Comparison of ENCODE assay signal across 8 cellular contexts in the genomic region with DNA sequence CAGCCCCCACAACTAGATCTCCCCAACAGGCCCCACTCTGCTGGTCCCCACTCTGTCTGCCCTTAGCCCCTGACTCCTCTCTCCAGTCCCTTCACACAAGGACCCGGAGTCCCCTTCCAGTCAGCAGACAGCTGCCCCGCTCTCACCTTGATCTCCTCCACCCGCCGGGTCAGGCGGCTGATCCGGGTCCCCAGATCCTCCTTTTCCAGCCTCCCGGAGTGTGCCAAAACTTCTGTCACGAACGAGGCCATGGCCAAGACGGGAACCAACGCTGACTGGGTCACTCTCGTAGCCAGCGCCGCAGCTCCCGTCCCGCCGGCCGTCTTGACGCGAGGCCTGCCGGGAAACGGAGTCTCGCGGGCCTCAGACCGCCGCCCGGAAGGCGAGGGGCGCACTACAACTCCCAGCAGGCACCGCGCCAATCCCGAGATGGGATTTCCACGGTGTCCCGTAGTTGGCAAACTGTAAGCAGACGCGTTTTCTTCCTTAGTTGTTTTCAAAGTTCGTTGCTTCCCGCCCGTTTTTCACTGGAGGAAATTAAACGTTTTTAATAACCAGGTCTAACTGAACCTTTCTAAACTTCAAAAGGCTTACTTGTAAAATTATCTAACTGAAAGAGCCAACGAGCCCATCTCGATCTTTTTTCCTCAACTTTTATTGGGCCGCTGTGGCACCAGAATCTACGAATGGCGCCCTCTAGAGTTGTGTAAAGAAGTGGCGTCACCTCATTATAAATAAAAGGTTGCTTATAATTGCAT. TPM values are rescaled to one million over a fixed set of nuclear protein-coding genes. Genes with fewer than 3 reads are reported as not detected.
DNase-seq lines count a peak whose midpoint lies in the region; ATAC-seq and TF ChIP-seq lines count a peak whose summit lies in the region.

A gene with protein sequence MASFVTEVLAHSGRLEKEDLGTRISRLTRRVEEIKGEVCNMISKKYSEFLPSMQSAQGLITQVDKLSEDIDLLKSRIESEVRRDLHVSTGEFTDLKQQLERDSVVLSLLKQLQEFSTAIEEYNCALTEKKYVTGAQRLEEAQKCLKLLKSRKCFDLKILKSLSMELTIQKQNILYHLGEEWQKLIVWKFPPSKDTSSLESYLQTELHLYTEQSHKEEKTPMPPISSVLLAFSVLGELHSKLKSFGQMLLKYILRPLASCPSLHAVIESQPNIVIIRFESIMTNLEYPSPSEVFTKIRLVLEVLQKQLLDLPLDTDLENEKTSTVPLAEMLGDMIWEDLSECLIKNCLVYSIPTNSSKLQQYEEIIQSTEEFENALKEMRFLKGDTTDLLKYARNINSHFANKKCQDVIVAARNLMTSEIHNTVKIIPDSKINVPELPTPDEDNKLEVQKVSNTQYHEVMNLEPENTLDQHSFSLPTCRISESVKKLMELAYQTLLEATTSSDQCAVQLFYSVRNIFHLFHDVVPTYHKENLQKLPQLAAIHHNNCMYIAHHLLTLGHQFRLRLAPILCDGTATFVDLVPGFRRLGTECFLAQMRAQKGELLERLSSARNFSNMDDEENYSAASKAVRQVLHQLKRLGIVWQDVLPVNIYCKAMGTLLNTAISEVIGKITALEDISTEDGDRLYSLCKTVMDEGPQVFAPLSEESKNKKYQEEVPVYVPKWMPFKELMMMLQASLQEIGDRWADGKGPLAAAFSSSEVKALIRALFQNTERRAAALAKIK (minus strand): TSS at position 277 of the 758 bp plus-strand sequence. CDS start 26 bp downstream, at position 251.

- H3K27ac ChIP-seq in spleen = peak within 1 kb of the TSS; percentile 64 to 86 (median 83)

- peak; percentile 97 for DNase-seq in AG20443 (ENCODE audit: low spot score)
- peak; percentile 95 for DNase-seq in NCI-H345 treated with DMSO at 0.1 percent for 48 hours (lab: John Stamatoyannopoulos, UW; ENCODE audit: unreplicated experiment)
- DNase-seq in activated CD4-positive, CD25-positive, alpha-beta regulatory T cell (lab: John Stamatoyannopoulos, UW) = peak; percentile 76 to 83 (median 79)
- peak; percentile 85 to 90 for DNase-seq in central memory CD8-positive, alpha-beta T cell (ENCODE audit: low spot score in 2 of 2)
- peak; percentile 98 for DNase-seq in inferior parietal cortex (ENCODE audit: extremely low spot score)
- DNase-seq in spleen = peak; percentile 98

- peaks cover 18% of the 10 kb centered on the region for H3K4me1 Mint-ChIP-seq in central memory CD8-positive, alpha-beta T cell

- peak; percentile 98 for ATAC-seq in GM19025 (IDR thresholded peaks at IDR 0.05; ENCODE audit: low read depth, unreplicated experiment)
- ATAC-seq in HG03342 (IDR thresholded peaks at IDR 0.05; ENCODE audit: unreplicated experiment) = peak; percentile 98
- ATAC-seq in central memory CD8-positive, alpha-beta T cell (replicated peaks; ENCODE audit: extremely low read depth, poor library complexity, severe bottlenecking) = peak; percentile 99

- H3K36me3 Mint-ChIP-seq in central memory CD8-positive, alpha-beta T cell (ENCODE audit: insufficient read depth) = peaks cover 20% of the 10 kb centered on the region

- H3K4me3 ChIP-seq in spleen = peak within 1 kb of the TSS; percentile 63 to 88 (median 72)

- peak; percentile 46 to 84 (median 80) for TF ChIP-seq CTCF in spleen (IDR thresholded peaks at IDR 0.05 in 8 of 11, conservative IDR thresholded peaks at IDR 0.05 in 3 of 11)

- peaks cover 0 to 22% (median 5%) of the 10 kb centered on the region in 6 donors for H3K36me3 ChIP-seq in spleen

- TF ChIP-seq POLR2A in spleen (IDR thresholded peaks at IDR 0.05) = no peak

- H3K9me3 Mint-ChIP-seq in central memory CD8-positive, alpha-beta T cell = no peaks in the 10 kb centered on the region

- peak within 1 kb of the TSS; percentile 98 for H3K27ac Mint-ChIP-seq in central memory CD8-positive, alpha-beta T cell (ENCODE audit: low read depth)

- peaks cover 9% of the 10 kb centered on the region for H3K27me3 Mint-ChIP-seq in central memory CD8-positive, alpha-beta T cell

- H3K4me3 Mint-ChIP-seq in central memory CD8-positive, alpha-beta T cell = peak within 1 kb of the TSS; percentile 100

- WGBS in spleen, 5 donors = 0 to 1% (median 0%) methylated on average over 27 to 46 of the region's 46 CpGs

- H3K4me1 ChIP-seq in spleen = peaks cover 9 to 35% (median 20%) of the 10 kb centered on the region in 6 donors

- H3K9me3 ChIP-seq in spleen = no peaks in the 10 kb centered on the region

- intact Hi-C loops in spleen (cut with DNase I; ENCODE audit: low total_unique reads) = no loop called here

- H3K27me3 ChIP-seq in spleen (replicated peaks in 1 of 7) = no peaks in the 10 kb centered on the region

RNA-seq across cellular contexts. Expression of the gene that starts here (rescaled TPM):
- total RNA-seq in spleen = 10 to 100 TPM; 10.6 to 15.7 (median 12.2) TPM
- polyA plus RNA-seq in spleen = 1 to 10 TPM; 3.2 to 5.1 (median 3.9) TPM

Comparison
In these comparisons a context has a peak if more than half of its experiments do, and no peak if none do; other contexts are left out.
1. Peak in every context shown above with its lines: DNase-seq, ATAC-seq, H3K4me3 ChIP-seq and H3K27ac ChIP-seq.